ENCODE assay signal across 29 cellular contexts in genomic region chr4:25941441-25941840, GRCh38.
"Had no signal": no experiment of that assay in that cellular context is flagged by ENCODE, and none has a peak within 500 bp of the region (broad histone marks: within the 10 kb centered on the region; RNA-seq: fewer than 3 reads in every experiment).

No MANE protein-coding gene starts in this region.

- H3K27me3 Mint-ChIP-seq: stimulated activated memory B cell treated with anti-CD40 and anti-IgM and Interleukin-4, amounts not matched to agents 10 μg/mL and 1 μg/mL and 100 μg/mL, for 72 hours; type B pancreatic cell had no signal

- H3K36me3 ChIP-seq: lower lobe of right lung, pancreas, prostate gland, tibial nerve, uterus had no signal

- H3K4me2 ChIP-seq: smooth muscle cell had no signal

- H3K4me3 Mint-ChIP-seq: naive thymus-derived CD4-positive, alpha-beta T cell; neural crest cell; stimulated activated memory B cell treated with anti-CD40 and anti-IgM and Interleukin-4, amounts not matched to agents 10 μg/mL and 1 μg/mL and 100 μg/mL, for 72 hours; stimulated activated naive CD8-positive, alpha-beta T cell treated with anti-CD3 and anti-CD28 coated beads, Interleukin-15, amount 100 ng/mL, for 72 hours; type B pancreatic cell had no signal

- H3K27ac Mint-ChIP-seq: naive thymus-derived CD4-positive, alpha-beta T cell; natural killer cell treated with Interleukin-12 subunit alpha and Interleukin-12 subunit beta and Interleukin-15 and Interleukin-18, amount 100 ng/mL, for 72 hours; stimulated activated memory B cell treated with anti-CD40 and anti-IgM and Interleukin-4, amounts not matched to agents 10 μg/mL and 1 μg/mL and 100 μg/mL, for 72 hours; stimulated activated naive CD8-positive, alpha-beta T cell treated with anti-CD3 and anti-CD28 coated beads, Interleukin-15, amount 100 ng/mL, for 72 hours; type B pancreatic cell had no signal

- H3K9me3 Mint-ChIP-seq: natural killer cell treated with Interleukin-12 subunit alpha and Interleukin-12 subunit beta and Interleukin-15 and Interleukin-18, amount 100 ng/mL, for 72 hours; stimulated activated memory B cell treated with anti-CD40 and anti-IgM and Interleukin-4, amounts not matched to agents 10 μg/mL and 1 μg/mL and 100 μg/mL, for 72 hours; type B pancreatic cell had no signal

- H3K36me3 Mint-ChIP-seq: natural killer cell treated with Interleukin-12 subunit alpha and Interleukin-12 subunit beta and Interleukin-15 and Interleukin-18, amount 100 ng/mL, for 72 hours; stimulated activated memory B cell treated with anti-CD40 and anti-IgM and Interleukin-4, amounts not matched to agents 10 μg/mL and 1 μg/mL and 100 μg/mL, for 72 hours; type B pancreatic cell had no signal

- H3K27me3 ChIP-seq: pancreas, tibial nerve, uterus had no signal

- H3K4me3 ChIP-seq: lower lobe of right lung, mucosa of descending colon, pancreas, prostate gland, smooth muscle cell, tibial nerve, uterus had no signal

- DNase-seq: hippocampal formation; kidney glomerular epithelial cell; left cardiac atrium; lower lobe of right lung; midbrain; mucosa of descending colon; naive thymus-derived CD4-positive, alpha-beta T cell; nucleus accumbens; pancreas; posterior cingulate gyrus; retina; right cardiac atrium; stimulated activated CD4-positive, alpha-beta T cell treated with anti-CD3 and anti-CD28 coated beads, Interleukin-1b, Interleukin-23, amount 100 ng/mL, for 48 hours; stimulated activated CD4-positive, alpha-beta T cell treated with anti-CD3 and anti-CD28 coated beads, Interleukin-2, amount 100 ng/mL, for 48 hours; stimulated activated CD4-positive, alpha-beta T cell treated with anti-CD3 and anti-CD28 coated beads, Interleukin-4, amount 100 ng/mL, for 4 hours; stimulated activated CD8-positive, alpha-beta memory T cell treated with anti-CD3 and anti-CD28 coated beads, Interleukin-4, amount 100 ng/mL, for 48 hours; stimulated activated naive CD4-positive, alpha-beta T cell treated with Interleukin-2 at 50 U/mL for 16 hours; stimulated activated naive CD8-positive, alpha-beta T cell treated with anti-CD3 and anti-CD28 coated beads, Interleukin-15, amount 100 ng/mL, for 72 hours; substantia nigra; uterus had no signal

- FAIRE-seq: pancreas had no signal

- H3K9me3 ChIP-seq: lower lobe of right lung, mucosa of descending colon, pancreas, prostate gland, tibial nerve, uterus had no signal

- H3K27ac ChIP-seq: lower lobe of right lung, pancreas, prostate gland, tibial nerve, uterus had no signal

- H3K4me1 ChIP-seq: lower lobe of right lung, prostate gland, uterus had no signal

- ATAC-seq: left cardiac atrium; left lobe of liver; lower lobe of right lung; mucosa of descending colon; naive thymus-derived CD4-positive, alpha-beta T cell; natural killer cell treated with Interleukin-12 subunit alpha and Interleukin-12 subunit beta and Interleukin-15 and Interleukin-18, amount 100 ng/mL, for 72 hours; pancreas; sciatic nerve; stimulated activated memory B cell treated with anti-CD40 and anti-IgM and Interleukin-4, amounts not matched to agents 10 μg/mL and 1 μg/mL and 100 μg/mL, for 72 hours; stimulated activated naive CD8-positive, alpha-beta T cell treated with anti-CD3 and anti-CD28 coated beads, Interleukin-15, amount 100 ng/mL, for 72 hours had no signal
